ENCODE assay signal across 1 cellular context in the genomic region with DNA sequence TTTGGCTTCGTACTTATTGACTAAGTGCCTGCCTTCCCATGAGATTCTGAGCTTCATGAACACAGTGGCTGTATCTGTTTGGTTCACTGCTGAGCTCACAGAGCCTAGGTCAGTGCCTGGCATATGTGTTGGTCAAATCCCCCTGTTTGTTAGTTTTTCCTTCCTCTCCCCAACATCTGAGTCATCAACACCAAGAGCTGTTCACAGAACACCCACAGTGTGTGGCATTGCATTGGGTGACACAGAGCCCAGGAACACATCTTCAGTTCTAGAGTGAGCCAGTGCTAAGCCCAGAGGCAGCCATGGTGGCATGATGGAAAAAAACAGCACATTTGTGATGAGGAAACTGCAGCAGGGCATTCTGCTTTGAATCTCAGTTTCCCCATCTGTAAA.
TF ChIP-seq lines count a peak whose summit lies in the region.

No MANE protein-coding gene starts in this region.

TF ChIP-seq in H1, 55 proteins besides CTCF, POLR2A, EP300 and RAD21 (continued from another document):
- TF ChIP-seq, protein P1, sequence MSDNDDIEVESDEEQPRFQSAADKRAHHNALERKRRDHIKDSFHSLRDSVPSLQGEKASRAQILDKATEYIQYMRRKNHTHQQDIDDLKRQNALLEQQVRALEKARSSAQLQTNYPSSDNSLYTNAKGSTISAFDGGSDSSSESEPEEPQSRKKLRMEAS (IDR thresholded peaks at IDR 0.05): no peak
